Comparison of ENCODE assay signal across 8 cellular contexts in the genomic region with DNA sequence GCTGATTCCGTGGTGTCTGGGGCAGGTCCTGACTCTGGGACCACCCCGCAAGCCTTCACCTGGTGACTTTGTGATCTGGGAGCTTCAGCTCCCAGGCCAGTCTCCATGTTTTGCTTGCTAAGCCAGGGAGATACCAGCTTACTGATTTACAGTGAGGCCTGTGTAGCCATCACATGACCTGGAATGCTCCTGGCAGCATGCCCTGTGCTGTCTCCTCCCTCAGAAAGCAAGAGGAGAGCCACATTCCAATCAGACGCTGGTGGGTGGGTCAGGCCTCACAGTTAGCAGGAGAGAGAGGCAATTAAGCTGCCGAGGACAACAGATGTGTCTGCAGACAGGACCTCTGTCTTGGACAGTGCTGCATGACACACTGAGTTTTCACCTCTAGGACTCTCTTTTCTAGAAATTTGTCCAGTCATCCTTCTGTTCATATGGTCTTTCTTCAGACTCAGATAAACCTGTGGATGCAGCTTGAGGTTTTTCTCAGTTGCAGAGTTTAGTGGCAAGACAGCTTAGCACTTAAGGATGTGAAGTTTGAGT. TPM values are rescaled to one million over a fixed set of nuclear protein-coding genes. Genes with fewer than 3 reads are reported as not detected.
DNase-seq lines count a peak whose midpoint lies in the region; ATAC-seq lines count a peak whose summit lies in the region.

No MANE protein-coding gene starts in this region.

- DNase-seq in DMS153 (lab: John Stamatoyannopoulos, UW) = peak; percentile 60
- peak; percentile 77 for DNase-seq in NCI-H2107 treated with DMSO at 0.1 percent for 48 hours (lab: John Stamatoyannopoulos, UW; ENCODE audit: unreplicated experiment)
- DNase-seq in anterior cingulate cortex (lab: John Stamatoyannopoulos, UW) = peak in 42 of 58 donors; percentile 2 to 85 (median 24)
- DNase-seq in hepatic stellate cell (ENCODE audit: low spot score) = peak; percentile 88
- DNase-seq in sciatic nerve (ENCODE audit: low spot score) = peak; percentile 90
- DNase-seq in activated CD4-positive, alpha-beta T cell treated with anti-CD3 and anti-CD28 coated beads, Interleukin-2, amount 50 U/mL, for 4 hours = no peak
- no peak for DNase-seq in stimulated activated CD4-positive, alpha-beta T cell treated with anti-CD3 and anti-CD28 coated beads, Interleukin-2, amount 100 ng/mL, for 24 hours
- no peak for DNase-seq in activated T-cell treated with anti-CD3 and anti-CD28 coated beads for 4 hours

- intact Hi-C loops in sciatic nerve (cut with DNase I) = no loop called here

- peak; percentile 91 for ATAC-seq in sciatic nerve

RNA-seq across cellular contexts. Expression of gene GRPEL2, which starts 24.4 kb away (rescaled TPM):
- 21.6 TPM for total RNA-seq in sciatic nerve

RNA-seq across cellular contexts. Expression of gene PCYOX1L, which starts 37.0 kb away (rescaled TPM):
- 10.8 TPM for total RNA-seq in sciatic nerve

RNA-seq across cellular contexts. Expression of gene AFAP1L1, which starts 49.2 kb away (rescaled TPM):
- total RNA-seq in sciatic nerve = 54.8 TPM

RNA-seq across cellular contexts. Expression of gene IL17B, which starts 58.2 kb away (rescaled TPM):
- total RNA-seq in sciatic nerve = 51.7 TPM

Comparison
In these comparisons a context has a peak if more than half of its experiments do, and no peak if none do; other contexts are left out.
1. DNase-seq: peak in DMS153 (single experiment), NCI-H2107 treated with DMSO at 0.1 percent for 48 hours (single experiment), anterior cingulate cortex (42 of 58), hepatic stellate cell (single experiment) and sciatic nerve (single experiment); none in activated CD4-positive, alpha-beta T cell treated with anti-CD3 and anti-CD28 coated beads, Interleukin-2, amount 50 U/mL, for 4 hours (0 of 2), stimulated activated CD4-positive, alpha-beta T cell treated with anti-CD3 and anti-CD28 coated beads, Interleukin-2, amount 100 ng/mL, for 24 hours (0 of 2) and activated T-cell treated with anti-CD3 and anti-CD28 coated beads for 4 hours (single experiment).